1 cellular context compared by ENCODE assay signal in genomic region chr6:132777881-132778280, GRCh38. TPM values are rescaled to one million over a fixed set of nuclear protein-coding genes. Genes with fewer than 3 reads are reported as not detected.
"Had no signal": no experiment of that assay in that cellular context is flagged by ENCODE, and none has a peak within 500 bp of the region (broad histone marks: within the 10 kb centered on the region; RNA-seq: fewer than 3 reads in every experiment).

No MANE protein-coding gene starts in this region.

RNA-seq across cellular contexts. Expression of gene VNN2, which starts 20.2 kb away (rescaled TPM):
- total RNA-seq: G401 had no signal
